2 cellular contexts compared by ENCODE assay signal in genomic region chr3:155370764-155371503, GRCh38.
A peak's percentile ranks its signal among the peaks of the same experiment; 100 is the strongest.
TF ChIP-seq lines count a peak whose summit lies in the region.

No MANE protein-coding gene starts in this region.

TF ChIP-seq in K562, 482 proteins besides CTCF, POLR2A, EP300 and RAD21 (continued from another document and continues in another):
- TF ChIP-seq ZNF592 (IDR thresholded peaks at IDR 0.05), result 0 out of 2 replicates have a peak, but pooled peaks have one; percentile 33
- no peak for TF ChIP-seq YBX1 (IDR thresholded peaks at IDR 0.05)
- TF ChIP-seq ATF2 (CRISPR knock-in tag; IDR thresholded peaks at IDR 0.05), result no peak
- no peak for TF ChIP-seq SMC3 (conservative IDR thresholded peaks at IDR 0.05; ENCODE audit: insufficient read depth, low read depth, low read length)
- no peak for TF ChIP-seq MEF2D (tag; conservative IDR thresholded peaks at IDR 0.05; ENCODE audit: low read depth)
- 0 out of 2 replicates have a peak, but pooled peaks have one; percentile 16 for TF ChIP-seq L3MBTL2 (IDR thresholded peaks at IDR 0.05)
- no peak for TF ChIP-seq NR3C1 (CRISPR knock-in tag; IDR thresholded peaks at IDR 0.05)
- TF ChIP-seq HSF4 (CRISPR knock-in tag; IDR thresholded peaks at IDR 0.05; ENCODE audit: borderline replicate concordance), result no peak
- no peak for TF ChIP-seq ESRRA (IDR thresholded peaks at IDR 0.05; ENCODE audit: borderline replicate concordance, low read depth)
- peak; percentile 53; the same call in 1 of the 2 replicates for TF ChIP-seq MAFG (tag; conservative IDR thresholded peaks at IDR 0.05)
- TF ChIP-seq RBM22 (IDR thresholded peaks at IDR 0.05; ENCODE audit: low read depth, low read length, poor library complexity, severe bottlenecking), result no peak
- TF ChIP-seq CHD1 (IDR thresholded peaks at IDR 0.05; ENCODE audit: low read length), result no peak
- TF ChIP-seq ZNF263 (CRISPR knock-in tag; IDR thresholded peaks at IDR 0.05; ENCODE audit: borderline replicate concordance), result no peak
- TF ChIP-seq NR0B1 (IDR thresholded peaks at IDR 0.05; ENCODE audit: partially characterized antibody), result no peak
- peak; percentile 23; the same call in 1 of the 2 replicates for TF ChIP-seq TCF3 (CRISPR knock-in tag; IDR thresholded peaks at IDR 0.05)
- TF ChIP-seq FOXA3 (CRISPR knock-in tag; conservative IDR thresholded peaks at IDR 0.05 in 1 of 2, IDR thresholded peaks at IDR 0.05 in 1 of 2), result no peak
- TF ChIP-seq IRF2 (CRISPR knock-in tag; IDR thresholded peaks at IDR 0.05), result no peak
- TF ChIP-seq HMBOX1 (IDR thresholded peaks at IDR 0.05), result peak; percentile 18; the same call in 1 of the 2 replicates
- TF ChIP-seq TRIM28 (IDR thresholded peaks at IDR 0.05), result no peak
- TF ChIP-seq HMG20B (CRISPR knock-in tag; IDR thresholded peaks at IDR 0.05), result no peak

TF ChIP-seq in GM23338, 12 proteins besides CTCF, POLR2A, EP300 and RAD21 (continued from another document):
- TF ChIP-seq ZNF462 (CRISPR knock-in tag; IDR thresholded peaks at IDR 0.05) (no peak), STAT1 (IDR thresholded peaks at IDR 0.05; ENCODE audit: unreplicated experiment) (no peak), REST (IDR thresholded peaks at IDR 0.05; ENCODE audit: unreplicated experiment) (no peak), JUNB (IDR thresholded peaks at IDR 0.05; ENCODE audit: unreplicated experiment) (no peak), POLR2AphosphoS5 (IDR thresholded peaks at IDR 0.05; ENCODE audit: low read depth) (no peak), EZH2 (IDR thresholded peaks at IDR 0.05; ENCODE audit: low read depth, unreplicated experiment) (no peak)
